ENCODE assay signal across 1 cellular context in genomic region chr11:5151713-5152153, GRCh38.
TF ChIP-seq lines count a peak whose summit lies in the region.

No MANE protein-coding gene starts in this region.

TF ChIP-seq in K562, 482 proteins besides CTCF, POLR2A, EP300 and RAD21 (continued from another document and continues in another):
- TF ChIP-seq RERE (CRISPR knock-in tag; IDR thresholded peaks at IDR 0.05; ENCODE audit: borderline replicate concordance) (no peak), IRF1 (CRISPR knock-in tag; IDR thresholded peaks at IDR 0.05; ENCODE audit: borderline replicate concordance) (no peak), POLR2G (IDR thresholded peaks at IDR 0.05; ENCODE audit: low read depth, low read length) (no peak), SMARCC2 (IDR thresholded peaks at IDR 0.05; ENCODE audit: low read depth) (0 out of 2 replicates have a peak, but pooled peaks have one; percentile 50), ZBTB5 (IDR thresholded peaks at IDR 0.05) (no peak), ZNF121 (CRISPR knock-in tag; conservative IDR thresholded peaks at IDR 0.05) (no peak), SAFB (IDR thresholded peaks at IDR 0.05; ENCODE audit: borderline replicate concordance, low read depth, low read length) (no peak), NCOA6 (IDR thresholded peaks at IDR 0.05) (no peak), ZNF3 (CRISPR knock-in tag; IDR thresholded peaks at IDR 0.05) (no peak), ZNF282 (CRISPR knock-in tag; IDR thresholded peaks at IDR 0.05) (no peak), ZNF324 (CRISPR knock-in tag; IDR thresholded peaks at IDR 0.05) (no peak), RHOXF2B (CRISPR knock-in tag; conservative IDR thresholded peaks at IDR 0.05) (no peak), THAP12 (CRISPR knock-in tag; IDR thresholded peaks at IDR 0.05) (no peak), U2AF1 (optimal IDR thresholded peaks at IDR 0.05; ENCODE audit: low read depth, low read length) (no peak), SP1 (CRISPR knock-in tag; IDR thresholded peaks at IDR 0.05) (no peak), OTX1 (CRISPR knock-in tag; IDR thresholded peaks at IDR 0.05) (no peak), HNRNPH1 (optimal IDR thresholded peaks at IDR 0.05; ENCODE audit: low read depth, low read length) (no peak), ARID4B (CRISPR knock-in tag; IDR thresholded peaks at IDR 0.05) (no peak), MCM5 (IDR thresholded peaks at IDR 0.05; ENCODE audit: low read depth) (no peak), ZNF445 (CRISPR knock-in tag; IDR thresholded peaks at IDR 0.05; ENCODE audit: low read depth) (0 out of 2 replicates have a peak, but pooled peaks have one; percentile 59), ZZZ3 (IDR thresholded peaks at IDR 0.05) (no peak), KLF16 (IDR thresholded peaks at IDR 0.05) (peak; percentile 97), FOSL1 (tag; conservative IDR thresholded peaks at IDR 0.05) (peak; percentile 56), FIP1L1 (IDR thresholded peaks at IDR 0.05; ENCODE audit: low read depth, low read length, poor library complexity, severe bottlenecking) (no peak), ERF (CRISPR knock-in tag; IDR thresholded peaks at IDR 0.05) (peak; percentile 39; the same call in 1 of the 2 replicates), TCF15 (CRISPR knock-in tag; IDR thresholded peaks at IDR 0.05) (no peak), CREB1 (IDR thresholded peaks at IDR 0.05) (peak; percentile 75; the same call in 1 of the 2 replicates), CREB1 (CRISPR knock-in tag; IDR thresholded peaks at IDR 0.05) (no peak), ELF4 (CRISPR knock-in tag; IDR thresholded peaks at IDR 0.05) (peak; percentile 27; the same call in 1 of the 2 replicates), UBTF (IDR thresholded peaks at IDR 0.05; ENCODE audit: borderline replicate concordance in 1 of 2, low read depth in 2 of 2, low read length in 2 of 2) (no peak), ARID3A (IDR thresholded peaks at IDR 0.05; ENCODE audit: borderline replicate concordance, low read depth, low read length) (0 out of 2 replicates have a peak, but pooled peaks have one; percentile 24), HMG20A (CRISPR knock-in tag; conservative IDR thresholded peaks at IDR 0.05) (no peak), ARID1B (IDR thresholded peaks at IDR 0.05) (peak; percentile 97), ETV5 (CRISPR knock-in tag; IDR thresholded peaks at IDR 0.05; ENCODE audit: low read depth) (no peak), ZNF165 (CRISPR knock-in tag; IDR thresholded peaks at IDR 0.05; ENCODE audit: borderline replicate concordance) (no peak), CHCHD3 (CRISPR knock-in tag; IDR thresholded peaks at IDR 0.05) (no peak), NCOA2 (IDR thresholded peaks at IDR 0.05; ENCODE audit: partially characterized antibody in 2 of 2) (peak; percentile 44 to 50), CLOCK (CRISPR knock-in tag; IDR thresholded peaks at IDR 0.05; ENCODE audit: borderline replicate concordance) (no peak), NUFIP1 (IDR thresholded peaks at IDR 0.05; ENCODE audit: partially characterized antibody) (no peak), JUNB (CRISPR knock-in tag; conservative IDR thresholded peaks at IDR 0.05) (no peak)
